ENCODE assay signal across 12 cellular contexts in genomic region chr10:62175256-62175655, GRCh38.
"Had no signal": no experiment of that assay in that cellular context is flagged by ENCODE, and none has a peak within 500 bp of the region (broad histone marks: within the 10 kb centered on the region; RNA-seq: fewer than 3 reads in every experiment).

No MANE protein-coding gene starts in this region.

- H3K27ac Mint-ChIP-seq: stimulated activated memory B cell treated with anti-CD40 and anti-IgM and Interleukin-4, amounts not matched to agents 10 μg/mL and 1 μg/mL and 100 μg/mL, for 72 hours had no signal

- H3K9me3 ChIP-seq: adrenal gland, colonic mucosa, mucosa of descending colon, SJCRH30, thyroid gland had no signal

- H3K4me3 Mint-ChIP-seq: stimulated activated memory B cell treated with anti-CD40 and anti-IgM and Interleukin-4, amounts not matched to agents 10 μg/mL and 1 μg/mL and 100 μg/mL, for 72 hours had no signal

- DNase-seq: activated CD4-positive, alpha-beta T cell treated with anti-CD3 and anti-CD28 coated beads, Interleukin-2, amount 50 U/mL, for 1 hour; activated CD4-positive, CD25-positive, alpha-beta regulatory T cell; activated T-cell treated with anti-CD3 and anti-CD28 coated beads, Interleukin-2, amount 50 U/mL, for 48 hours; adrenal gland; colonic mucosa; effector CD4-positive, alpha-beta T cell; left ventricle myocardium inferior; mucosa of descending colon; naive thymus-derived CD8-positive, alpha-beta T cell; SJCRH30; thyroid gland had no signal

- ATAC-seq: mucosa of descending colon; naive thymus-derived CD8-positive, alpha-beta T cell; stimulated activated memory B cell treated with anti-CD40 and anti-IgM and Interleukin-4, amounts not matched to agents 10 μg/mL and 1 μg/mL and 100 μg/mL, for 72 hours had no signal

- H3K27me3 Mint-ChIP-seq: naive thymus-derived CD8-positive, alpha-beta T cell; stimulated activated memory B cell treated with anti-CD40 and anti-IgM and Interleukin-4, amounts not matched to agents 10 μg/mL and 1 μg/mL and 100 μg/mL, for 72 hours had no signal

- H3K4me1 Mint-ChIP-seq: stimulated activated memory B cell treated with anti-CD40 and anti-IgM and Interleukin-4, amounts not matched to agents 10 μg/mL and 1 μg/mL and 100 μg/mL, for 72 hours had no signal
